8 cellular contexts compared by ENCODE assay signal in the genomic region with DNA sequence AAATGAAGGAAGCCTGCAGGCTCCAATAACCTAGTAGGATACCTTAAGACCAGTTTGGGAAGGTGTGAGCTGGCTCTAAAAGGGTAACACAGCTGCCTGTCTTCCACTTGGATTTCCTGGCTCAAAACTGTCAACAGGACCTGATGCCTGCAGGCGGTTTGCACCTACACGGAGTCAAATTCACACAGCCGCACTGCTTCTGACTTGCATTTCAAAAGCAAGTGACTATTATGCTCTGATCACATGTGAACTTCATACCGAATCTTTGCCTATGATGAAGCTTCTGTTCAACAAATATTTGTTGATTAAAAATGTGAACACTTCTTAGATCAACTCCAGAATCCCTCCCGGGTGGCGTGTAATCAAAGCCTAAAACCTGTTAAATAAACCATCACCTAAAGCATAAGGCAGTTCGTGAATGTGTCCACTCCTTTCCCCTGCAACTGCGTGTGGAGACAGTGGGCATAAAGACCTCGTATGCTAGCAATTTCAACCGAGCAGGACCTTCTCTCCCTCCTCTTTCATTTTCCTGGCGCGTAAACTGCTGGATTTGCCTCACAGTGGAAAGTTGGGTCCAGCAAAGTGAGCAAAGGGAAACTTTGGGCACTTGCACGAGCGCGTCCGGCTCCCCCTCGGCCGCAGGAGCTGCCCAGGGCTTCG. TPM values are rescaled to one million over a fixed set of nuclear protein-coding genes. Genes with fewer than 3 reads are reported as not detected.
DNase-seq lines count a peak whose midpoint lies in the region; ATAC-seq and TF ChIP-seq lines count a peak whose summit lies in the region.

No MANE protein-coding gene starts in this region.

- peak overlapping the region in 1 of 2 donors; percentile 33 for H3K27ac ChIP-seq in breast epithelium

- intact Hi-C loops in breast epithelium (cut with DNase I; ENCODE audit: low total_unique reads): no loop called here

- H3K27me3 Mint-ChIP-seq in stimulated activated naive CD8-positive, alpha-beta T cell treated with anti-CD3 and anti-CD28 coated beads, Interleukin-15, Interleukin-2, amounts not matched to agents 100 ng/mL and 50 ng/mL, for 24 hours: peaks cover 65% of the 10 kb centered on the region

- no peaks in the 10 kb centered on the region for H3K9me3 ChIP-seq in breast epithelium
- no peaks in the 10 kb centered on the region for H3K9me3 ChIP-seq in mucosa of stomach (ENCODE audit: control insufficient read depth, low read length)

- peaks cover 12% of the 10 kb centered on the region for H3K4me1 Mint-ChIP-seq in stimulated activated naive CD8-positive, alpha-beta T cell treated with anti-CD3 and anti-CD28 coated beads, Interleukin-15, Interleukin-2, amounts not matched to agents 100 ng/mL and 50 ng/mL, for 24 hours (ENCODE audit: low read depth)

- H3K4me1 ChIP-seq in breast epithelium (peaks cover 0 to 5% of the 10 kb centered on the region in 2 donors), mucosa of stomach (ENCODE audit: control insufficient read depth, insufficient read depth, low read length) (peaks cover 5% of the 10 kb centered on the region)

- H3K27me3 ChIP-seq in breast epithelium: no peaks in the 10 kb centered on the region
- H3K27me3 ChIP-seq in mucosa of stomach (ENCODE audit: control insufficient read depth, insufficient read depth, low read length): peaks cover 41% of the 10 kb centered on the region

- ATAC-seq in stimulated activated naive CD8-positive, alpha-beta T cell treated with anti-CD3 and anti-CD28 coated beads, Interleukin-15, Interleukin-2, amounts not matched to agents 100 U/mL and 50 U/mL, for 24 hours: no peak
- ATAC-seq in HG02973 (IDR thresholded peaks at IDR 0.05; ENCODE audit: unreplicated experiment): no peak
- ATAC-seq in HG03139 (IDR thresholded peaks at IDR 0.05; ENCODE audit: unreplicated experiment): no peak

- peak overlapping the region; percentile 34 for H3K9ac ChIP-seq in mucosa of stomach (ENCODE audit: low read length)

- H3K9me3 Mint-ChIP-seq in stimulated activated naive CD8-positive, alpha-beta T cell treated with anti-CD3 and anti-CD28 coated beads, Interleukin-15, Interleukin-2, amounts not matched to agents 100 ng/mL and 50 ng/mL, for 24 hours: no peaks in the 10 kb centered on the region

- peak overlapping the region; percentile 69 for H3K4me3 Mint-ChIP-seq in stimulated activated naive CD8-positive, alpha-beta T cell treated with anti-CD3 and anti-CD28 coated beads, Interleukin-15, Interleukin-2, amounts not matched to agents 100 ng/mL and 50 ng/mL, for 24 hours

- DNase-seq in stimulated activated naive CD8-positive, alpha-beta T cell treated with anti-CD3 and anti-CD28 coated beads, Interleukin-15, Interleukin-2, amounts not matched to agents 100 U/mL and 50 U/mL, for 24 hours: no peak
- DNase-seq in breast epithelium (ENCODE audit: low spot score in 2 of 2) (no peak), ecto neural progenitor cell (ENCODE audit: low spot score) (no peak), A172 (ENCODE audit: low spot score) (no peak)

- H3K4me3 ChIP-seq in breast epithelium (peak overlapping the region; percentile 32 to 83 (median 65)), mucosa of stomach (ENCODE audit: low read length) (no peak overlapping the region)

- no peak overlapping the region for H3K27ac Mint-ChIP-seq in stimulated activated naive CD8-positive, alpha-beta T cell treated with anti-CD3 and anti-CD28 coated beads, Interleukin-15, Interleukin-2, amounts not matched to agents 100 ng/mL and 50 ng/mL, for 24 hours

- no peak for TF ChIP-seq POLR2A in breast epithelium (IDR thresholded peaks at IDR 0.05)

- H3K36me3 Mint-ChIP-seq in stimulated activated naive CD8-positive, alpha-beta T cell treated with anti-CD3 and anti-CD28 coated beads, Interleukin-15, Interleukin-2, amounts not matched to agents 100 ng/mL and 50 ng/mL, for 24 hours (ENCODE audit: low read depth): no peaks in the 10 kb centered on the region

- H3K36me3 ChIP-seq in breast epithelium (no peaks in the 10 kb centered on the region), mucosa of stomach (ENCODE audit: control insufficient read depth, insufficient read depth, low read length) (no peaks in the 10 kb centered on the region)

- no peak for TF ChIP-seq CTCF in breast epithelium (IDR thresholded peaks at IDR 0.05)

RNA-seq across cellular contexts. Expression of gene CRACDL, which starts 0.8 kb away (rescaled TPM):
- total RNA-seq in breast epithelium: 10 to 100 TPM in 2 of 3 donors, under 1 TPM in 1; 0.96 to 12.1 (median 10.8) TPM
- total RNA-seq in A172 (2014; rRNA removed; shearing (Covaris generic)): 0.79 and 3.1 TPM in 2 replicates
